Comparison of ENCODE assay signal across 8 cellular contexts in genomic region chr5:69492391-69493234, GRCh38. TPM values are rescaled to one million over a fixed set of nuclear protein-coding genes. Genes with fewer than 3 reads are reported as not detected.
DNase-seq lines count a peak whose midpoint lies in the region; ATAC-seq and TF ChIP-seq lines count a peak whose summit lies in the region.

OCLN (plus strand) TSS chr5:69492790; CDS start chr5:69504245, 11,455 bp downstream.

- intact Hi-C loops in left colon (cut with DNase I, micrococcal nuclease) = no loop called here

- DNase-seq in RPMI8226 = peak; percentile 83
- peak; percentile 78 for DNase-seq in cerebellar cortex (ENCODE audit: low spot score)
- DNase-seq in left colon = peak; percentile 82 to 84
- DNase-seq in stimulated activated CD8-positive, alpha-beta memory T cell treated with anti-CD3 and anti-CD28 coated beads, Interleukin-4, amount 100 ng/mL, for 24 hours (ENCODE audit: low read depth) = peak; percentile 21
- DNase-seq in cortex of kidney (lab: John Stamatoyannopoulos, UW) = no peak

- H3K27me3 ChIP-seq in BLaER1 treated with 17β-estradiol and CSF1 and Interleukin-3, amounts not matched to agents 10 nM and 100 nM = peaks cover 43 to 65% (median 54%) of the 10 kb centered on the region in 11 experiments
- H3K27me3 ChIP-seq in HUES48 (ENCODE audit: control insufficient read depth, insufficient read depth, low read length) = peaks cover 9% of the 10 kb centered on the region; the same call in 1 of the 2 replicates

- peak within 1 kb of the TSS in 10 of 11 experiments; percentile 43 to 66 (median 56); a peak in 18 of 22 replicates for H3K9ac ChIP-seq in BLaER1 treated with 17β-estradiol and CSF1 and Interleukin-3, amounts not matched to agents 10 nM and 100 nM
- H3K9ac ChIP-seq in HUES48 (ENCODE audit: low read depth, low read length) = peak within 1 kb of the TSS; percentile 77

- TF ChIP-seq POLR2A in GM19099 (IDR thresholded peaks at IDR 0.05; ENCODE audit: extremely low read depth, insufficient read length, low read depth) = peak; percentile 37

- peak within 1 kb of the TSS in 2 of 11 experiments; percentile 12 to 17; a peak in 1 of 22 replicates for H3K27ac ChIP-seq in BLaER1 treated with 17β-estradiol and CSF1 and Interleukin-3, amounts not matched to agents 10 nM and 100 nM
- peak within 1 kb of the TSS; percentile 88 for H3K27ac ChIP-seq in HUES48 (ENCODE audit: low read depth, low read length)

- H3K9me3 ChIP-seq in BLaER1 treated with 17β-estradiol and CSF1 and Interleukin-3, amounts not matched to agents 10 nM and 100 nM (replicated peaks in 1 of 11) = peaks cover 0 to 8% (median 0%) of the 10 kb centered on the region in 11 experiments; a peak in 1 of 22 replicates
- no peaks in the 10 kb centered on the region for H3K9me3 ChIP-seq in HUES48 (ENCODE audit: control insufficient read depth, insufficient read depth, low read length)

- peak within 1 kb of the TSS; percentile 54 to 79 (median 64) for H3K4me3 ChIP-seq in BLaER1 treated with 17β-estradiol and CSF1 and Interleukin-3, amounts not matched to agents 10 nM and 100 nM
- H3K4me3 ChIP-seq in HUES48 (ENCODE audit: low read depth, low read length) = peak within 1 kb of the TSS; percentile 84

- peaks cover 8 to 23% (median 18%) of the 10 kb centered on the region in 10 experiments; a peak in 19 of 20 replicates for H3K4me1 ChIP-seq in BLaER1 treated with 17β-estradiol and CSF1 and Interleukin-3, amounts not matched to agents 10 nM and 100 nM
- H3K4me1 ChIP-seq in HUES48 (ENCODE audit: control insufficient read depth, insufficient read depth, low read length) = peaks cover 35% of the 10 kb centered on the region

- ATAC-seq in left colon = peak; percentile 81

- peaks cover 0 to 13% (median 4%) of the 10 kb centered on the region in 11 experiments; a peak in 4 of 22 replicates for H4K20me1 ChIP-seq in BLaER1 treated with 17β-estradiol and CSF1 and Interleukin-3, amounts not matched to agents 10 nM and 100 nM

- no peaks in the 10 kb centered on the region for H3K36me3 ChIP-seq in BLaER1 treated with 17β-estradiol and CSF1 and Interleukin-3, amounts not matched to agents 10 nM and 100 nM
- H3K36me3 ChIP-seq in HUES48 (ENCODE audit: control insufficient read depth, insufficient read depth, low read length) = no peaks in the 10 kb centered on the region

- H3K4me2 ChIP-seq in BLaER1 treated with 17β-estradiol and CSF1 and Interleukin-3, amounts not matched to agents 10 nM and 100 nM = peak within 1 kb of the TSS; percentile 92 to 100 (median 98)

RNA-seq across cellular contexts. Expression of gene OCLN, which starts in this region (rescaled TPM):
- 100 to 1,000 TPM; 127 to 129 TPM for total RNA-seq in left colon
